Comparison of ENCODE assay signal across 22 cellular contexts in genomic region chr2:120622159-120622869, GRCh38.
"Had no signal": no experiment of that assay in that cellular context is flagged by ENCODE, and none has a peak within 500 bp of the region (broad histone marks: within the 10 kb centered on the region; RNA-seq: fewer than 3 reads in every experiment).

No MANE protein-coding gene starts in this region.

- H3K9me3 ChIP-seq: heart left ventricle, lower lobe of right lung had no signal

- H3K36me3 ChIP-seq: heart left ventricle, lower lobe of right lung had no signal

- H3K4me1 ChIP-seq: heart left ventricle had no signal

- H3K27ac ChIP-seq: heart left ventricle, lower lobe of right lung had no signal

- FAIRE-seq: islet of Langerhans had no signal

- H3K4me3 ChIP-seq: heart left ventricle, lower lobe of right lung had no signal

- DNase-seq: activated CD4-positive, alpha-beta T cell treated with anti-CD3 and anti-CD28 coated beads for 1 hour; activated CD4-positive, alpha-beta T cell treated with anti-CD3 and anti-CD28 coated beads, Interleukin-2, amount 50 U/mL, for 1 hour; activated CD8-positive, alpha-beta T cell treated with anti-CD3 and anti-CD28 coated beads, Interleukin-2, amount 10 ng/mL, durations not matched to agents 7 days and 5 days; activated naive CD4-positive, alpha-beta T cell treated with anti-CD3 and anti-CD28 coated beads for 36 hours; activated naive CD8-positive, alpha-beta T cell treated with anti-CD3 and anti-CD28 coated beads, Interleukin-2, amount 10 ng/mL, durations not matched to agents 7 days and 5 days; activated T-cell treated with anti-CD3 and anti-CD28 coated beads, Interleukin-2, amount 50 U/mL, for 1 hour; cortex of kidney; heart left ventricle; left colon; lower lobe of right lung; mesendoderm; naive B cell; occipital lobe; retina; stimulated activated CD4-positive, alpha-beta T cell treated with anti-CD3 and anti-CD28 coated beads, Interleukin-15, amount 100 ng/mL, for 24 hours; stimulated activated CD4-positive, alpha-beta T cell treated with anti-CD3 and anti-CD28 coated beads, Interleukin-2, amount 100 ng/mL, for 48 hours; stimulated activated CD8-positive, alpha-beta memory T cell treated with anti-CD3 and anti-CD28 coated beads, Interleukin-4, amount 100 ng/mL, for 48 hours; stimulated activated naive B cell treated with anti-CD40 and anti-IgM and Interleukin-4, amounts not matched to agents 10 μg/mL and 1 μg/mL and 100 μg/mL, for 72 hours; T-helper 1 cell; T-helper 9 cell; trophoblast cell had no signal

- ATAC-seq: activated CD8-positive, alpha-beta T cell treated with anti-CD3 and anti-CD28 coated beads, Interleukin-2, amount 10 ng/mL, durations not matched to agents 7 days and 5 days; left colon; lower lobe of right lung; stimulated activated naive B cell treated with anti-CD40 and anti-IgM and Interleukin-4, amounts not matched to agents 10 μg/mL and 1 μg/mL and 100 μg/mL, for 72 hours had no signal
